1 cellular context compared by ENCODE assay signal in genomic region chr6:24064106-24064505, GRCh38.
TF ChIP-seq lines count a peak whose summit lies in the region.

No MANE protein-coding gene starts in this region.

TF ChIP-seq in HepG2, 621 proteins besides CTCF, POLR2A, EP300 and RAD21 (continued from another document):
- TF ChIP-seq ETV5 (CRISPR knock-in tag; IDR thresholded peaks at IDR 0.05; ENCODE audit: borderline replicate concordance) (0 out of 2 replicates have a peak, but pooled peaks have one; percentile 28), ZNF274 (CRISPR knock-in tag; IDR thresholded peaks at IDR 0.05) (no peak), ZNF720 (CRISPR knock-in tag; IDR thresholded peaks at IDR 0.05) (no peak), SOX13 (IDR thresholded peaks at IDR 0.05) (no peak), SOX13 (CRISPR knock-in tag; conservative IDR thresholded peaks at IDR 0.05 in 1 of 2, IDR thresholded peaks at IDR 0.05 in 1 of 2) (0 out of 4 replicates have a peak, but pooled peaks of 1 of the 2 experiments have one; percentile 8), RFX1 (IDR thresholded peaks at IDR 0.05) (no peak), ZBTB7A (CRISPR knock-in tag; IDR thresholded peaks at IDR 0.05) (no peak), FIP1L1 (IDR thresholded peaks at IDR 0.05; ENCODE audit: borderline replicate concordance, insufficient read depth, low read depth, low read length) (no peak), NRL (CRISPR knock-in tag; IDR thresholded peaks at IDR 0.05; ENCODE audit: borderline replicate concordance) (no peak), GATAD2A (CRISPR knock-in tag; IDR thresholded peaks at IDR 0.05) (no peak; the same call in 1 of the 2 replicates), MYNN (CRISPR knock-in tag; IDR thresholded peaks at IDR 0.05; ENCODE audit: low read depth) (no peak), ZNF331 (CRISPR knock-in tag; IDR thresholded peaks at IDR 0.05) (peak; percentile 50; the same call in 1 of the 2 replicates), ZNF607 (CRISPR knock-in tag; IDR thresholded peaks at IDR 0.05; ENCODE audit: borderline replicate concordance) (no peak), ZNF292 (CRISPR knock-in tag; IDR thresholded peaks at IDR 0.05; ENCODE audit: borderline replicate concordance, low read depth) (no peak), MED1 (CRISPR knock-in tag; IDR thresholded peaks at IDR 0.05) (no peak), NFYB (CRISPR knock-in tag; IDR thresholded peaks at IDR 0.05) (no peak), ZNF788 (CRISPR knock-in tag; IDR thresholded peaks at IDR 0.05; ENCODE audit: borderline replicate concordance) (no peak), PPARG (CRISPR knock-in tag; conservative IDR thresholded peaks at IDR 0.05) (0 out of 2 replicates have a peak, but pooled peaks have one; percentile 23), ARID5B (CRISPR knock-in tag; IDR thresholded peaks at IDR 0.05) (0 out of 2 replicates have a peak, but pooled peaks have one; percentile 28), TGIF2 (CRISPR knock-in tag; IDR thresholded peaks at IDR 0.05) (0 out of 2 replicates have a peak, but pooled peaks have one; percentile 32), DPF2 (CRISPR knock-in tag; IDR thresholded peaks at IDR 0.05; ENCODE audit: borderline replicate concordance, low read depth) (no peak)
- TF ChIP-seq, protein P1, sequence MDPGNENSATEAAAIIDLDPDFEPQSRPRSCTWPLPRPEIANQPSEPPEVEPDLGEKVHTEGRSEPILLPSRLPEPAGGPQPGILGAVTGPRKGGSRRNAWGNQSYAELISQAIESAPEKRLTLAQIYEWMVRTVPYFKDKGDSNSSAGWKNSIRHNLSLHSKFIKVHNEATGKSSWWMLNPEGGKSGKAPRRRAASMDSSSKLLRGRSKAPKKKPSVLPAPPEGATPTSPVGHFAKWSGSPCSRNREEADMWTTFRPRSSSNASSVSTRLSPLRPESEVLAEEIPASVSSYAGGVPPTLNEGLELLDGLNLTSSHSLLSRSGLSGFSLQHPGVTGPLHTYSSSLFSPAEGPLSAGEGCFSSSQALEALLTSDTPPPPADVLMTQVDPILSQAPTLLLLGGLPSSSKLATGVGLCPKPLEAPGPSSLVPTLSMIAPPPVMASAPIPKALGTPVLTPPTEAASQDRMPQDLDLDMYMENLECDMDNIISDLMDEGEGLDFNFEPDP (CRISPR knock-in tag; conservative IDR thresholded peaks at IDR 0.05), result no peak
- TF ChIP-seq, protein P2, sequence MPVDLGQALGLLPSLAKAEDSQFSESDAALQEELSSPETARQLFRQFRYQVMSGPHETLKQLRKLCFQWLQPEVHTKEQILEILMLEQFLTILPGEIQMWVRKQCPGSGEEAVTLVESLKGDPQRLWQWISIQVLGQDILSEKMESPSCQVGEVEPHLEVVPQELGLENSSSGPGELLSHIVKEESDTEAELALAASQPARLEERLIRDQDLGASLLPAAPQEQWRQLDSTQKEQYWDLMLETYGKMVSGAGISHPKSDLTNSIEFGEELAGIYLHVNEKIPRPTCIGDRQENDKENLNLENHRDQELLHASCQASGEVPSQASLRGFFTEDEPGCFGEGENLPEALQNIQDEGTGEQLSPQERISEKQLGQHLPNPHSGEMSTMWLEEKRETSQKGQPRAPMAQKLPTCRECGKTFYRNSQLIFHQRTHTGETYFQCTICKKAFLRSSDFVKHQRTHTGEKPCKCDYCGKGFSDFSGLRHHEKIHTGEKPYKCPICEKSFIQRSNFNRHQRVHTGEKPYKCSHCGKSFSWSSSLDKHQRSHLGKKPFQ (CRISPR knock-in tag; IDR thresholded peaks at IDR 0.05; ENCODE audit: insufficient replicate concordance), result no peak
